In the genomic region with DNA sequence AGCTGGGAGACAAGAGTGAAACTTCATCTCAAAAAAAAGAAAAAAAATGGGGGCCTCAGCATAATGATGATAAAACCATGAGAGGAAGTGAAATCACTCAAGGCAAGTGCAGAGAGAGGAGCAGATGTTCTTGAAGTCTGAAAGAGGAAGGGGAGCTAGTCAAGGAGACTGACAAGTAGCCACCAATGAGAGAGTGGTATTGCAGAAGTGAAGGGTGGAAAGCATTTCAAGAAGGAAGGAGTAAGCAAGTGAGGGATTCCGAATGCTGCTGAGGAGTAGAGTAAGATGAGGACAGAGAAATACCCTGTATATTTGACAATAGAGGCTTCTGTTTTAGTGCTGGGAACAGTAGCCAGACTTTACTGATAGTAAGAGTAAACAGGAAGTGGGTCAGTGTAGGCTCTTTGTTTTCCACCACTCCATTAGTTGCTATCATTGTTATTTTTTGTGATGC, we compare ENCODE assay signal across 9 cellular contexts. TPM values are rescaled to one million over a fixed set of nuclear protein-coding genes. Genes with fewer than 3 reads are reported as not detected.
DNase-seq lines count a peak whose midpoint lies in the region; ATAC-seq and TF ChIP-seq lines count a peak whose summit lies in the region.
"Had no signal": no experiment of that assay in that cellular context is flagged by ENCODE, and none has a peak within 500 bp of the region (broad histone marks: within the 10 kb centered on the region; RNA-seq: fewer than 3 reads in every experiment).

No MANE protein-coding gene starts in this region.

- no peak overlapping the region for H3K4me3 ChIP-seq in GM23248

- no peak overlapping the region for H2AFZ ChIP-seq in GM23248

- 0 out of 2 replicates have a peak, but pooled peaks cover 9% of the 10 kb centered on the region for H3K36me3 ChIP-seq in GM23248 (ENCODE audit: low read depth)

- ATAC-seq in HG03060 (IDR thresholded peaks at IDR 0.05; ENCODE audit: low read depth, unreplicated experiment): peak; percentile 77
- ATAC-seq in naive thymus-derived CD8-positive, alpha-beta T cell: no peak

- 94 to 100% methylated on average over 1 of the region's 1 CpG for WGBS in GM23248 (ENCODE audit: low coverage in 1 of 2, low lambda C conversion rate in 2 of 2, missing lambda C conversion rate in 2 of 2), 2 experiments

- H3K4me2 ChIP-seq in GM23248 (ENCODE audit: unreplicated experiment): no peak overlapping the region

- peak; percentile 26 for TF ChIP-seq POLR2A in GM18951 (IDR thresholded peaks at IDR 0.05; ENCODE audit: extremely low read depth, insufficient read depth, insufficient read length)

- POLR2A ChIA-PET in naive thymus-derived CD8-positive, alpha-beta T cell (lab: Charles Lee): interaction anchor here (1.4 kb wide), 1 partner anchor 63 kb away, joined by 6 read pairs; the partner anchor contains the start of gene FLVCR1

- peaks cover 11% of the 10 kb centered on the region; the same call in 1 of the 2 replicates for H3F3A ChIP-seq in GM23248 (ENCODE audit: insufficient read depth)

- no peaks in the 10 kb centered on the region for H3K9me3 Mint-ChIP-seq in naive thymus-derived CD8-positive, alpha-beta T cell

- peaks cover 0 to 25% (median 17%) of the 10 kb centered on the region in 3 donors for H3K36me3 Mint-ChIP-seq in naive thymus-derived CD8-positive, alpha-beta T cell

- H3K27me3 Mint-ChIP-seq in naive thymus-derived CD8-positive, alpha-beta T cell: peaks cover 0 to 1% (median 0%) of the 10 kb centered on the region in 5 donors

- peaks cover 10% of the 10 kb centered on the region for H3K79me2 ChIP-seq in GM23248 (ENCODE audit: insufficient read depth)

- no peaks in the 10 kb centered on the region for H3K27me3 ChIP-seq in GM23248 (replicated peaks; ENCODE audit: insufficient read depth)

- peak overlapping the region in 5 of 10 donors; percentile 3 to 72 (median 48) for H3K4me3 Mint-ChIP-seq in naive thymus-derived CD8-positive, alpha-beta T cell

- DNase-seq in AML-193 (lab: John Stamatoyannopoulos, UW): peak; percentile 93 to 94
- peak; percentile 99 for DNase-seq in SKM-1 (lab: John Stamatoyannopoulos, UW; ENCODE audit: unreplicated experiment)
- no peak for DNase-seq in naive thymus-derived CD8-positive, alpha-beta T cell
- no peak for DNase-seq in NCI-H510A treated with DMSO at 0.1 percent for 48 hours (lab: John Stamatoyannopoulos, UW)
- no peak for DNase-seq in GM23248
- no peak for DNase-seq in NCI-H2196 treated with DMSO at 0.1 percent for 48 hours (lab: John Stamatoyannopoulos, UW; ENCODE audit: unreplicated experiment)
- DNase-seq: left cardiac atrium had no signal

- peaks cover 16% of the 10 kb centered on the region for H3K4me1 ChIP-seq in GM23248 (ENCODE audit: insufficient read depth)

- H3K27ac ChIP-seq in GM23248: no peak overlapping the region

- H3K9me3 ChIP-seq in GM23248 (ENCODE audit: low read depth): no peaks in the 10 kb centered on the region

- no peaks in the 10 kb centered on the region for H3K9me2 ChIP-seq in GM23248 (ENCODE audit: insufficient read depth)

- H4K20me1 ChIP-seq in GM23248 (ENCODE audit: insufficient read depth): no peaks in the 10 kb centered on the region

- H3K9ac ChIP-seq in GM23248: no peak overlapping the region

- peak overlapping the region in 8 of 10 donors; percentile 15 to 84 (median 68) for H3K27ac Mint-ChIP-seq in naive thymus-derived CD8-positive, alpha-beta T cell

- peaks cover 21 to 59% (median 32%) of the 10 kb centered on the region in 4 donors for H3K4me1 Mint-ChIP-seq in naive thymus-derived CD8-positive, alpha-beta T cell

- in situ Hi-C loops in GM18951 (cut with MboI; ENCODE audit: low sequenced_read_pairs, unreplicated experiment) (no loop called here), GM23248 (cut with MboI) (no loop called here)

RNA-seq across cellular contexts. Expression of gene TATDN3, which starts 2.9 kb away (rescaled TPM):
- 10 to 100 TPM; 17.0 to 21.4 TPM for total RNA-seq in naive thymus-derived CD8-positive, alpha-beta T cell
- 10 to 100 TPM; 15.6 to 20.8 (median 18.0) TPM for polyA plus RNA-seq in naive thymus-derived CD8-positive, alpha-beta T cell
- total RNA-seq in GM23248 (2014; rRNA removed; shearing (Covaris generic)): 12.4 and 14.8 TPM in 2 replicates
- polyA plus RNA-seq in GM23248 (2016; fragmentation: Nextera tagmentation; extraction: Ambion mirVana): 14.9 and 18.9 TPM in 2 replicates

RNA-seq across cellular contexts. Expression of gene NSL1, which starts 3.0 kb away (rescaled TPM):
- 10 to 100 TPM; 38.1 to 41.0 TPM for total RNA-seq in naive thymus-derived CD8-positive, alpha-beta T cell
- 10 to 100 TPM; 54.8 to 74.2 (median 65.3) TPM for polyA plus RNA-seq in naive thymus-derived CD8-positive, alpha-beta T cell
- 30.7 and 34.9 TPM in 2 replicates for total RNA-seq in GM23248 (2014; rRNA removed; shearing (Covaris generic))
- polyA plus RNA-seq in GM23248 (2016; fragmentation: Nextera tagmentation; extraction: Ambion mirVana): 32.0 and 38.0 TPM in 2 replicates

RNA-seq across cellular contexts. Expression of gene SPATA45, which starts 52.9 kb away (rescaled TPM):
- not detected for total RNA-seq in naive thymus-derived CD8-positive, alpha-beta T cell
- not detected for polyA plus RNA-seq in naive thymus-derived CD8-positive, alpha-beta T cell
- not detected in 2 replicates for total RNA-seq in GM23248 (2014; rRNA removed; shearing (Covaris generic))
- polyA plus RNA-seq in GM23248 (2016; fragmentation: Nextera tagmentation; extraction: Ambion mirVana): not detected in 2 replicates
- total RNA-seq: left cardiac atrium had no signal

Comparison
In these comparisons a context has a peak if more than half of its experiments do, and no peak if none do; other contexts are left out.
1. DNase-seq: peak in AML-193 (2 of 2) and SKM-1 (single experiment); none in naive thymus-derived CD8-positive, alpha-beta T cell (0 of 10), NCI-H510A treated with DMSO at 0.1 percent for 48 hours (single experiment), GM23248 (single experiment) and NCI-H2196 treated with DMSO at 0.1 percent for 48 hours (single experiment).